In the genomic region with DNA sequence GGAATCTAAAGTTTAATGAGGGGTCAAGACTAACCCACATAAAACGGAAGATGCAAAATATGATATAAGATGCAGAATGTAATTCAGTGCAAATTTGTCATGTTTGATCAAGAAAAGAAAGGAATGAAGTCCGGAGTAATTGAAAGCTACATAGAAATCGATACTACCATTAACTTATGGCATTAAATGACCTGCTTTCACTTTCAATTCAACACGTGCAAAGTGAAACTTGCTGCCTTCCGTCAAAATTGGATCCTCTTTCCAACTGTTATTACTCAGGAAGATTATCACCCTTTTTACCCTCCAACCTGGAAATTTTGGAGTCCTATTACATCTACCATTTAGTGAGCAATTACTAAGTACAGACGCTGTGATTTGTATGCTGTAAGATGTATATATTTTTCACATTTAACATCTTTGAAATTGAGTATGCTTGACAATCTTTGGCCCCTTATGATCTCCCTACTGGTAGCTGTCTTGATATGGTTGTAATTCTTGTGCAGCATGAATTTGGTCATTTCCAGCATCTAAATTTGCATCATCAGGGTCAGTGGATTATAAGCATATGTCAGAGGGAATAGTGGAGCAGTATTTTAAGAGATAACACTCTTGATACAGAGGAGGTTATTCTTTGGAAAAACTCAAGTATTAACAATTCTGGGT, we compare ENCODE assay signal across 10 cellular contexts. TPM values are rescaled to one million over a fixed set of nuclear protein-coding genes. Genes with fewer than 3 reads are reported as not detected.
DNase-seq lines count a peak whose midpoint lies in the region; ATAC-seq, FAIRE-seq and TF ChIP-seq lines count a peak whose summit lies in the region.
"Had no signal": no experiment of that assay in that cellular context is flagged by ENCODE, and none has a peak within 500 bp of the region (broad histone marks: within the 10 kb centered on the region; RNA-seq: fewer than 3 reads in every experiment).

No MANE protein-coding gene starts in this region.

- H3K27ac ChIP-seq in right cardiac atrium (ENCODE audit: low read length) (no peak overlapping the region), GM12878 (ENCODE audit: control insufficient read depth, insufficient read depth) (no peak overlapping the region), thoracic aorta (no peak overlapping the region)

- no peak for TF ChIP-seq RAD21 in GM12878 (IDR thresholded peaks at IDR 0.05; ENCODE audit: insufficient read depth, low read depth, low read length)

- no peak overlapping the region for H3K9ac ChIP-seq in GM12878 (ENCODE audit: control insufficient read depth, insufficient read depth, low read length)

- H3K4me1 ChIP-seq in right cardiac atrium (ENCODE audit: control insufficient read depth, insufficient read depth, low read length) (no peaks in the 10 kb centered on the region), GM12878 (ENCODE audit: control insufficient read depth, insufficient read depth, low read length) (no peaks in the 10 kb centered on the region), thoracic aorta (ENCODE audit: control insufficient read depth in 1 of 2, low read depth in 2 of 2) (no peaks in the 10 kb centered on the region)

- DNase-seq in right cardiac atrium (no peak), cardiac septum (ENCODE audit: low spot score) (no peak), LHCN-M2 (ENCODE audit: low read depth) (peak; percentile 8), GM12878 (ENCODE audit: low read depth, low spot score) (no peak), thoracic aorta (ENCODE audit: low spot score) (no peak), cerebellum (ENCODE audit: low spot score) (no peak)
- no peak for DNase-seq in stimulated activated naive CD4-positive, alpha-beta T cell treated with Interleukin-2 at 50 U/mL for 16 hours (lab: John Stamatoyannopoulos, UW)
- DNase-seq: kidney glomerular epithelial cell had no signal

- in situ Hi-C loops in GM12878 (cut with MboI), result no loop called here

- POLR2A ChIA-PET in GM12878 (lab: Charles Lee), result no interaction called here

- H3K4me3 ChIP-seq in right cardiac atrium (ENCODE audit: low read length) (peak overlapping the region; percentile 34), GM12878 (0 out of 2 replicates have a peak overlapping the region, but pooled peaks have one; percentile 8), thoracic aorta (peak overlapping the region; percentile 41)

- H3K9me3 ChIP-seq in right cardiac atrium (ENCODE audit: control insufficient read depth, low read length), result no peaks in the 10 kb centered on the region
- H3K9me3 ChIP-seq in GM12878 (replicated peaks; ENCODE audit: control insufficient read depth, insufficient read depth, low read length), result no peaks in the 10 kb centered on the region
- H3K9me3 ChIP-seq in thoracic aorta, result no peaks in the 10 kb centered on the region

- H3K27me3 ChIP-seq in right cardiac atrium (ENCODE audit: control insufficient read depth, insufficient read depth) (no peaks in the 10 kb centered on the region), GM12878 (replicated peaks in 1 of 2; ENCODE audit: control insufficient read depth in 2 of 2, insufficient read depth in 2 of 2, low read length in 1 of 2) (no peaks in the 10 kb centered on the region), thoracic aorta (replicated peaks; ENCODE audit: insufficient read depth) (no peaks in the 10 kb centered on the region)

- SMC1A ChIA-PET in GM12878 (lab: Charles Lee; ENCODE audit: uncharacterized antibody, unreplicated experiment), result interaction anchor here (0.7 kb wide), 1 partner anchor 79 kb away, joined by 3 read pairs; no protein-coding TSS in a partner anchor

- H3K4me2 ChIP-seq in GM12878 (ENCODE audit: control insufficient read depth, insufficient read depth), result no peak overlapping the region

- intact Hi-C loops in right cardiac atrium (cut with DNase I) (no loop called here), cardiac septum (cut with DNase I) (no loop called here), GM12878 (cut with micrococcal nuclease; ENCODE audit: unreplicated experiment) (loop anchor here (10.0 kb wide), 1 partner anchor 405 kb away; no protein-coding TSS in a partner anchor)

- H3K36me3 ChIP-seq in GM12878 (ENCODE audit: control insufficient read depth in 2 of 2, insufficient read depth in 2 of 2, low read length in 1 of 2) (no peaks in the 10 kb centered on the region), thoracic aorta (no peaks in the 10 kb centered on the region)

- RAD21 ChIA-PET in GM12878 (lab: Charles Lee; ENCODE audit: unreplicated experiment), result no interaction called here

- no peak for FAIRE-seq in GM12878 (lab: Jason Lieb, UNC)
- FAIRE-seq: endometrium had no signal

- TF ChIP-seq CTCF in GM12878 (IDR thresholded peaks at IDR 0.05 in 2 of 3, conservative IDR thresholded peaks at IDR 0.05 in 1 of 3; ENCODE audit: control insufficient read depth in 2 of 3, extremely low read depth in 1 of 3, insufficient read depth in 1 of 3, low read depth in 3 of 3, low read length in 3 of 3), result no peak
- no peak for TF ChIP-seq CTCF in thoracic aorta (IDR thresholded peaks at IDR 0.05)

- H2AFZ ChIP-seq in GM12878 (ENCODE audit: control insufficient read depth, low read depth, low read length), result no peak overlapping the region

- CTCF ChIA-PET in GM12878 (lab: Yijun Ruan, JAX), result no interaction called here

- no peak for TF ChIP-seq POLR2A in GM12878 (IDR thresholded peaks at IDR 0.05; ENCODE audit: low read depth, low read length)

- TF ChIP-seq EP300 in GM12878 (IDR thresholded peaks at IDR 0.05; ENCODE audit: borderline replicate concordance in 1 of 2, control insufficient read depth in 1 of 2, low read depth in 2 of 2, low read length in 2 of 2), result no peak

- no peaks in the 10 kb centered on the region for H4K20me1 ChIP-seq in GM12878 (ENCODE audit: control insufficient read depth, insufficient read depth)

- no peak for ATAC-seq in right cardiac atrium
- ATAC-seq in GM12878, result peak; percentile 57
- ATAC-seq in thoracic aorta (ENCODE audit: insufficient number of reproducible peaks, low FRiP score, low read depth), result no peak
- ATAC-seq in GM19397 (IDR thresholded peaks at IDR 0.05; ENCODE audit: unreplicated experiment), result no peak

- WGBS in right cardiac atrium, result 60% methylated on average over 6 of the region's 6 CpGs
- 27% methylated on average over 6 of the region's 6 CpGs for WGBS in GM12878 (ENCODE audit: insufficient coverage, insufficient replicate concordance, low lambda C conversion rate, missing lambda C conversion rate)

- H3K79me2 ChIP-seq in GM12878 (ENCODE audit: control insufficient read depth, insufficient read depth, low read length), result no peaks in the 10 kb centered on the region

- no TSS peak for BruUV-seq in GM12878 (replicated peaks; lab: Mats Ljungman, UMichigan)

TF ChIP-seq in GM12878, 131 proteins besides CTCF, POLR2A, EP300 and RAD21:
- TF ChIP-seq POLR2AphosphoS5 (IDR thresholded peaks at IDR 0.05; ENCODE audit: low read length) (no peak), SREBF1 (IDR thresholded peaks at IDR 0.05; ENCODE audit: low read length) (no peak), SMARCA5 (IDR thresholded peaks at IDR 0.05) (no peak), BACH1 (IDR thresholded peaks at IDR 0.05; ENCODE audit: borderline replicate concordance) (no peak), CHD1 (IDR thresholded peaks at IDR 0.05; ENCODE audit: low read depth, low read length) (no peak), HDGF (IDR thresholded peaks at IDR 0.05) (no peak), BRCA1 (IDR thresholded peaks at IDR 0.05; ENCODE audit: low read depth, low read length) (no peak), ASH2L (IDR thresholded peaks at IDR 0.05; ENCODE audit: borderline replicate concordance, low read depth) (no peak), SUPT20H (IDR thresholded peaks at IDR 0.05; ENCODE audit: borderline replicate concordance, control insufficient read depth, low read depth, low read length) (no peak), TARDBP (IDR thresholded peaks at IDR 0.05; ENCODE audit: borderline replicate concordance) (no peak), KDM1A (IDR thresholded peaks at IDR 0.05; ENCODE audit: borderline replicate concordance) (no peak)
TF ChIP-seq in GM12878: peak in this region for 0.

RNA-seq across cellular contexts. Expression of gene UNC80, which starts 18.6 kb away (rescaled TPM):
- total RNA-seq in right cardiac atrium (under 1 TPM in 3 of 4 donors, not detected in 1; 0.06 to 0.20 (median 0.12) TPM), cardiac septum (2.1 TPM), LHCN-M2 (2014; rRNA removed) (not detected in 2 replicates), GM12878 (2014; rRNA removed) (not detected in 2 replicates), GM12878 (2014; rRNA removed; fragmentation: Illumina TruSeq; extraction: Trizol) (not detected in 2 replicates), GM12878 (2021) (not detected in 2 replicates), thoracic aorta (not detected), cerebellum (34.8 TPM)
- polyA plus RNA-seq in right cardiac atrium (0.02 TPM), GM12878 (2011; rRNA removed) (not detected in 2 replicates), GM12878 (2014; fragmentation: Illumina TruSeq; extraction: Trizol) (0.06 TPM in 1 of 2 replicates, not detected in the other), GM12878 (2014; fragmentation: Nextera tagmentation; extraction: Ambion mirVana) (not detected), GM12878 (2014; rRNA removed) (not detected in 2 replicates), GM12878 (2016; fragmentation: Nextera tagmentation; extraction: Ambion mirVana) (not detected)
- not detected for polyA plus RNA-seq in LHCN-M2 (2012)
- total RNA-seq in GM12878 (2013; cell fraction: nucleolus; rRNA removed), result not detected in 2 replicates
- not detected for polyA plus RNA-seq in GM12878 (2011; ENCODE audit: low read depth)
- not detected in 2 replicates for polyA plus RNA-seq in GM12878 (2011; cell fraction: cytosol; rRNA removed)
- polyA plus RNA-seq in GM12878 (2011; cell fraction: nucleus; rRNA removed), result not detected in 2 replicates
- polyA plus RNA-seq in GM12878 (2012), result not detected in 2 replicates
- polyA minus RNA-seq in GM12878 (2011; rRNA and poly(A)+ RNA removed), result not detected in 2 replicates
- not detected in 2 replicates for polyA minus RNA-seq in GM12878 (2011; cell fraction: cytosol; rRNA and poly(A)+ RNA removed)
- polyA minus RNA-seq in GM12878 (2011; cell fraction: nucleus; rRNA and poly(A)+ RNA removed), result not detected in 2 replicates

Comparison
In these comparisons a context has a peak if more than half of its experiments do, and no peak if none do; other contexts are left out.
1. RNA of gene UNC80, which starts 18.6 kb away (total RNA-seq): 34.8 TPM in cerebellum (single experiment); 2.1 TPM in cardiac septum (single experiment), 0.06 to 0.20 TPM in right cardiac atrium, not detected in LHCN-M2, not detected in GM12878 and not detected in thoracic aorta; every median in the first group is over 10 times any median in the second.
2. Peak in every context shown above with its lines, with median percentiles within 50 percentile points of each other: H3K4me3 ChIP-seq.